21 cellular contexts compared by ENCODE assay signal in genomic region chr6:143964667-143965066, GRCh38. TPM values are rescaled to one million over a fixed set of nuclear protein-coding genes. Genes with fewer than 3 reads are reported as not detected.
DNase-seq lines count a peak whose midpoint lies in the region; ATAC-seq and TF ChIP-seq lines count a peak whose summit lies in the region.
"Had no signal": no experiment of that assay in that cellular context is flagged by ENCODE, and none has a peak within 500 bp of the region (broad histone marks: within the 10 kb centered on the region; RNA-seq: fewer than 3 reads in every experiment).

No MANE protein-coding gene starts in this region.

- H3K9ac ChIP-seq in endodermal cell (ENCODE audit: extremely low read depth, low read length, poor library complexity, severe bottlenecking): no peak overlapping the region
- H3K9ac ChIP-seq: GM23248 had no signal

- H3K9me3 Mint-ChIP-seq in endodermal cell: no peaks in the 10 kb centered on the region
- H3K9me3 Mint-ChIP-seq in naive thymus-derived CD4-positive, alpha-beta T cell: no peaks in the 10 kb centered on the region
- H3K9me3 Mint-ChIP-seq: activated T-helper 2 cell treated with anti-CD3 and anti-CD28 coated beads, Interferon-gamma antibody, Interleukin-2, Interleukin-4, amounts not matched to agents 10 μg/mL and 5 μg/mL and 100 μg/mL, durations not matched to agents 14 hours and 24 hours and 36 hours; naive B cell had no signal

- H3K4me1 Mint-ChIP-seq in endodermal cell: peaks cover 59% of the 10 kb centered on the region
- H3K4me1 Mint-ChIP-seq in naive thymus-derived CD4-positive, alpha-beta T cell: peaks cover 0 to 3% (median 0%) of the 10 kb centered on the region in 7 donors
- H3K4me1 Mint-ChIP-seq: naive B cell had no signal

- 6 to 25% methylated on average over 4 to 6 of the region's 6 CpGs for WGBS in endodermal cell (ENCODE audit: insufficient coverage in 1 of 2, insufficient read length in 1 of 2), 2 experiments

- H3K27me3 Mint-ChIP-seq in endodermal cell (ENCODE audit: insufficient read depth): peaks cover 100% of the 10 kb centered on the region
- peaks cover 0 to 6% (median 0%) of the 10 kb centered on the region in 5 donors for H3K27me3 Mint-ChIP-seq in naive thymus-derived CD4-positive, alpha-beta T cell
- H3K27me3 Mint-ChIP-seq: naive B cell had no signal

- DNase-seq in GF-D8 (lab: John Stamatoyannopoulos, UW) (peak; percentile 56), NCI-H82 treated with DMSO at 0.1 percent for 48 hours (lab: John Stamatoyannopoulos, UW; ENCODE audit: unreplicated experiment) (peak; percentile 80), endodermal cell (peak; percentile 75), AML-193 (lab: John Stamatoyannopoulos, UW) (no peak), NCI-H1105 treated with DMSO at 0.1 percent for 48 hours (lab: John Stamatoyannopoulos, UW) (no peak)
- no peak for DNase-seq in naive thymus-derived CD4-positive, alpha-beta T cell
- DNase-seq: ACHN; activated CD4-positive, alpha-beta T cell treated with anti-CD3 and anti-CD28 coated beads, Interleukin-2, amount 50 U/mL, for 1 hour; activated CD8-positive, alpha-beta memory T cell treated with anti-CD3 and anti-CD28 coated beads, Interleukin-2, amount 50 U/mL, for 4 hours; GM23248; Karpas-422; naive B cell; NCI-H1105; NCI-H510A; right lobe of liver; substantia nigra had no signal

- H3K27me3 ChIP-seq in endodermal cell (ENCODE audit: control insufficient read depth, insufficient read depth, low read length, poor library complexity, severe bottlenecking): peaks cover 54% of the 10 kb centered on the region
- no peaks in the 10 kb centered on the region for H3K27me3 ChIP-seq in naive thymus-derived CD4-positive, alpha-beta T cell (ENCODE audit: control insufficient read depth in 2 of 2, insufficient read depth in 2 of 2, low read length in 2 of 2)
- H3K27me3 ChIP-seq: pancreas, right lobe of liver, vagina had no signal

- POLR2A ChIA-PET in naive thymus-derived CD4-positive, alpha-beta T cell (lab: Charles Lee): no interaction called here

- no peak overlapping the region for H3K27ac Mint-ChIP-seq in endodermal cell
- H3K27ac Mint-ChIP-seq in naive thymus-derived CD4-positive, alpha-beta T cell: no peak overlapping the region
- H3K27ac Mint-ChIP-seq: activated T-helper 2 cell treated with anti-CD3 and anti-CD28 coated beads, Interferon-gamma antibody, Interleukin-2, Interleukin-4, amounts not matched to agents 10 μg/mL and 5 μg/mL and 100 μg/mL, durations not matched to agents 14 hours and 24 hours and 36 hours had no signal

- peak; percentile 40 for ATAC-seq in naive thymus-derived CD4-positive, alpha-beta T cell
- ATAC-seq in GM18870 (IDR thresholded peaks at IDR 0.05; ENCODE audit: unreplicated experiment) (no peak), HG03432 (IDR thresholded peaks at IDR 0.05; ENCODE audit: unreplicated experiment) (no peak)
- ATAC-seq: pancreas, right lobe of liver had no signal

- no peak overlapping the region for H3K4me3 ChIP-seq in endodermal cell (ENCODE audit: low read length)
- H3K4me3 ChIP-seq in naive thymus-derived CD4-positive, alpha-beta T cell (ENCODE audit: low read length): no peak overlapping the region
- H3K4me3 ChIP-seq: GM23248, pancreas, right lobe of liver, vagina had no signal

- H3K27ac ChIP-seq in endodermal cell (ENCODE audit: low read depth, low read length): no peak overlapping the region
- H3K27ac ChIP-seq in naive thymus-derived CD4-positive, alpha-beta T cell (ENCODE audit: low read depth, low read length): no peak overlapping the region
- H3K27ac ChIP-seq: GM23248, pancreas, right lobe of liver, vagina had no signal

- H3K4me1 ChIP-seq in endodermal cell (ENCODE audit: control insufficient read depth, insufficient read depth, low read length): peaks cover 36% of the 10 kb centered on the region
- H3K4me1 ChIP-seq in naive thymus-derived CD4-positive, alpha-beta T cell (ENCODE audit: control insufficient read depth in 2 of 2, insufficient read depth in 2 of 2, low read length in 2 of 2): no peaks in the 10 kb centered on the region
- H3K4me1 ChIP-seq: right lobe of liver had no signal

- H3K9me3 ChIP-seq in endodermal cell (ENCODE audit: control insufficient read depth, low read length): no peaks in the 10 kb centered on the region
- no peaks in the 10 kb centered on the region for H3K9me3 ChIP-seq in naive thymus-derived CD4-positive, alpha-beta T cell (ENCODE audit: control insufficient read depth in 2 of 3, low read length in 3 of 3)
- H3K9me3 ChIP-seq: pancreas, right lobe of liver, vagina had no signal

- no peak overlapping the region for H3K4me3 Mint-ChIP-seq in endodermal cell
- H3K4me3 Mint-ChIP-seq in naive thymus-derived CD4-positive, alpha-beta T cell: no peak overlapping the region
- H3K4me3 Mint-ChIP-seq: naive B cell had no signal

- CTCF ChIA-PET in naive thymus-derived CD4-positive, alpha-beta T cell (lab: Charles Lee): no interaction called here

- intact Hi-C loops in naive thymus-derived CD4-positive, alpha-beta T cell (cut with micrococcal nuclease): no loop called here

- no peaks in the 10 kb centered on the region for H3K36me3 ChIP-seq in endodermal cell (ENCODE audit: control insufficient read depth, insufficient read depth, low read length)
- no peaks in the 10 kb centered on the region for H3K36me3 ChIP-seq in naive thymus-derived CD4-positive, alpha-beta T cell (ENCODE audit: control insufficient read depth in 2 of 3, insufficient read depth in 3 of 3, low read length in 3 of 3)
- H3K36me3 ChIP-seq: pancreas, right lobe of liver, vagina had no signal

- TF ChIP-seq CTCF in endodermal cell (conservative IDR thresholded peaks at IDR 0.05): no peak

- no peaks in the 10 kb centered on the region for H3K36me3 Mint-ChIP-seq in endodermal cell (ENCODE audit: low read depth)
- H3K36me3 Mint-ChIP-seq in naive thymus-derived CD4-positive, alpha-beta T cell: no peaks in the 10 kb centered on the region

RNA-seq across cellular contexts. Expression of gene PLAGL1, which starts 43.4 kb away (rescaled TPM):
- total RNA-seq in endodermal cell: 1 to 10 TPM; 1.4 to 1.6 TPM
- 87.8 TPM for polyA plus RNA-seq in endodermal cell (2013, experiment 1 of 2)
- 69.3 TPM for polyA plus RNA-seq in endodermal cell (2013, experiment 2 of 2)
- total RNA-seq in naive thymus-derived CD4-positive, alpha-beta T cell: 10 to 100 TPM in 1 of 5 experiments, 1 to 10 TPM in 4; 4.0 to 11.2 (median 4.5) TPM
- polyA plus RNA-seq in naive thymus-derived CD4-positive, alpha-beta T cell: 1 to 10 TPM in 1 of 2 donors, under 1 TPM in 1; 0.94 to 2.0 TPM

Comparison
In these comparisons a context has a peak if more than half of its experiments do, and no peak if none do; other contexts are left out.
1. DNase-seq: peak in GF-D8 (single experiment), NCI-H82 treated with DMSO at 0.1 percent for 48 hours (single experiment) and endodermal cell (single experiment); none in naive thymus-derived CD4-positive, alpha-beta T cell (0 of 9), AML-193 (0 of 2) and NCI-H1105 treated with DMSO at 0.1 percent for 48 hours (single experiment).